10 cellular contexts compared by ENCODE assay signal in genomic region chr3:183490653-183491052, GRCh38.
DNase-seq lines count a peak whose midpoint lies in the region; ATAC-seq and TF ChIP-seq lines count a peak whose summit lies in the region.
"Had no signal": no experiment of that assay in that cellular context is flagged by ENCODE, and none has a peak within 500 bp of the region (broad histone marks: within the 10 kb centered on the region; RNA-seq: fewer than 3 reads in every experiment).

No MANE protein-coding gene starts in this region.

- TF ChIP-seq CTCF in MCF 10A (IDR thresholded peaks at IDR 0.05; ENCODE audit: unreplicated experiment) = no peak

- H2AFZ ChIP-seq in GM23248 = no peak overlapping the region

- POLR2A ChIA-PET in MCF 10A (lab: Yijun Ruan, JAX) = no interaction called here

- H3K27ac Mint-ChIP-seq in MCF 10A (ENCODE audit: low read depth, unreplicated experiment) = no peak overlapping the region

- H3K9me3 ChIP-seq in GM23248 (ENCODE audit: low read depth) (no peaks in the 10 kb centered on the region), mucosa of rectum (ENCODE audit: control insufficient read depth in 2 of 2, low read length in 2 of 2) (no peaks in the 10 kb centered on the region)
- H3K9me3 ChIP-seq: breast epithelium had no signal

- H3F3A ChIP-seq in GM23248 (ENCODE audit: insufficient read depth) = no peaks in the 10 kb centered on the region

- H3K9me3 Mint-ChIP-seq in MCF 10A (ENCODE audit: unreplicated experiment) = no peaks in the 10 kb centered on the region

- intact Hi-C loops in MCF 10A (cut with micrococcal nuclease) = no loop called here

- H3K36me3 ChIP-seq in GM23248 (ENCODE audit: low read depth) = no peaks in the 10 kb centered on the region
- peaks cover 0 to 7% of the 10 kb centered on the region in 2 donors for H3K36me3 ChIP-seq in mucosa of rectum (ENCODE audit: control insufficient read depth in 2 of 2, insufficient read depth in 2 of 2, low read length in 2 of 2)
- H3K36me3 ChIP-seq: breast epithelium had no signal

- H3K27ac ChIP-seq in GM23248 (no peak overlapping the region), mucosa of rectum (ENCODE audit: low read depth in 2 of 2, low read length in 2 of 2) (peak overlapping the region; percentile 29 to 62)
- H3K27ac ChIP-seq: breast epithelium had no signal

- 59 to 63% methylated on average over 6 of the region's 6 CpGs for WGBS in GM23248 (ENCODE audit: low coverage in 1 of 2, low lambda C conversion rate in 2 of 2, missing lambda C conversion rate in 2 of 2), 2 experiments

- H3K9ac ChIP-seq in GM23248 (no peak overlapping the region), mucosa of rectum (ENCODE audit: low read depth in 1 of 2, low read length in 2 of 2) (peak overlapping the region in 1 of 2 donors; percentile 62)

- H3K4me1 ChIP-seq in GM23248 (ENCODE audit: insufficient read depth) = peaks cover 3% of the 10 kb centered on the region; the same call in 1 of the 2 replicates
- peaks cover 0 to 2% of the 10 kb centered on the region in 2 donors for H3K4me1 ChIP-seq in mucosa of rectum (ENCODE audit: control insufficient read depth in 2 of 2, insufficient read depth in 2 of 2, low read length in 2 of 2)
- H3K4me1 ChIP-seq: breast epithelium had no signal

- no peak overlapping the region for H3K4me2 ChIP-seq in GM23248 (ENCODE audit: unreplicated experiment)

- no TSS peak for BruUV-seq in MCF 10A (replicated peaks; lab: Mats Ljungman, UMichigan)

- ATAC-seq in HG03378 (IDR thresholded peaks at IDR 0.05; ENCODE audit: unreplicated experiment) = no peak

- CTCF ChIA-PET in MCF 10A (lab: Yijun Ruan, JAX) = interaction anchor here (1.6 kb wide), 1 partner anchor 11 kb away, joined by 5 read pairs; no protein-coding TSS in a partner anchor

- peaks cover 16% of the 10 kb centered on the region for H3K27me3 Mint-ChIP-seq in MCF 10A (ENCODE audit: insufficient read depth, unreplicated experiment)

- peaks cover 7% of the 10 kb centered on the region for H3K27me3 ChIP-seq in GM23248 (replicated peaks; ENCODE audit: insufficient read depth)
- no peaks in the 10 kb centered on the region for H3K27me3 ChIP-seq in mucosa of rectum (ENCODE audit: control insufficient read depth in 2 of 2, insufficient read depth in 2 of 2, low read length in 2 of 2)
- H3K27me3 ChIP-seq: breast epithelium had no signal

- no peak overlapping the region for H3K4me3 ChIP-seq in GM23248
- H3K4me3 ChIP-seq in mucosa of rectum (ENCODE audit: low read length in 2 of 2) = peak overlapping the region; percentile 5 to 13
- H3K4me3 ChIP-seq: breast epithelium, skin epidermis had no signal

- H4K20me1 ChIP-seq in GM23248 (ENCODE audit: insufficient read depth) = no peaks in the 10 kb centered on the region

- H3K79me2 ChIP-seq in GM23248 (ENCODE audit: insufficient read depth) = no peaks in the 10 kb centered on the region

- in situ Hi-C loops in GM23248 (cut with MboI) = no loop called here

- peak; percentile 22 for DNase-seq in GM23248
- peak; percentile 84 to 91 for DNase-seq in NCI-H187 (lab: John Stamatoyannopoulos, UW)
- DNase-seq in MCF 10A (ENCODE audit: unreplicated experiment) = peak; percentile 52
- no peak for DNase-seq in NCI-H526 treated with DMSO at 0.1 percent for 48 hours (lab: John Stamatoyannopoulos, UW)
- no peak for DNase-seq in SKM-1 (lab: John Stamatoyannopoulos, UW; ENCODE audit: unreplicated experiment)
- DNase-seq: T1000 had no signal

- H3K36me3 Mint-ChIP-seq in MCF 10A (ENCODE audit: insufficient read depth, unreplicated experiment) = no peaks in the 10 kb centered on the region

- H3K4me1 Mint-ChIP-seq in MCF 10A (ENCODE audit: insufficient read depth, unreplicated experiment) = peaks cover 7% of the 10 kb centered on the region

- no peak overlapping the region for H3K4me3 Mint-ChIP-seq in MCF 10A (ENCODE audit: unreplicated experiment)

- H3K9me2 ChIP-seq in GM23248 (ENCODE audit: insufficient read depth) = no peaks in the 10 kb centered on the region

Comparison
In these comparisons a context has a peak if more than half of its experiments do, and no peak if none do; other contexts are left out.
1. DNase-seq: peak in GM23248 (single experiment), NCI-H187 (2 of 2) and MCF 10A (single experiment); none in NCI-H526 treated with DMSO at 0.1 percent for 48 hours (single experiment) and SKM-1 (single experiment).